In genomic region chrX:20320461-20321159, GRCh38 we compare ENCODE assay signal across 9 cellular contexts. TPM values are rescaled to one million over a fixed set of nuclear protein-coding genes. Genes with fewer than 3 reads are reported as not detected.
DNase-seq lines count a peak whose midpoint lies in the region; ATAC-seq and TF ChIP-seq lines count a peak whose summit lies in the region.
"Had no signal": no experiment of that assay in that cellular context is flagged by ENCODE, and none has a peak within 500 bp of the region (broad histone marks: within the 10 kb centered on the region; RNA-seq: fewer than 3 reads in every experiment).

No MANE protein-coding gene starts in this region.

- H2BK12ac ChIP-seq in neuronal stem cell (ENCODE audit: low read length) = no peak overlapping the region

- H3K36me3 ChIP-seq in osteoblast (ENCODE audit: insufficient read depth, low read length) (no peaks in the 10 kb centered on the region), neuronal stem cell (replicated peaks in 1 of 2; ENCODE audit: control insufficient read depth in 2 of 2, insufficient read depth in 2 of 2, low read length in 2 of 2) (no peaks in the 10 kb centered on the region), colonic mucosa (no peaks in the 10 kb centered on the region)
- H3K36me3 ChIP-seq: neutrophil had no signal

- no peak overlapping the region for H3K23ac ChIP-seq in neuronal stem cell (ENCODE audit: low read depth, low read length, poor library complexity)

- peak overlapping the region; percentile 76 for H2AFZ ChIP-seq in osteoblast (ENCODE audit: low read length)
- no peak overlapping the region for H2AFZ ChIP-seq in neuronal stem cell (ENCODE audit: low read length)

- intact Hi-C loops in colonic mucosa (cut with DNase I) = no loop called here

- H3K79me2 ChIP-seq in osteoblast (ENCODE audit: insufficient read depth, low read length) = no peaks in the 10 kb centered on the region

- no peak overlapping the region for H2BK5ac ChIP-seq in neuronal stem cell (ENCODE audit: low read length)

- H2BK120ac ChIP-seq in neuronal stem cell (ENCODE audit: low read depth, low read length) = no peak overlapping the region

- H4K91ac ChIP-seq in neuronal stem cell (ENCODE audit: low read depth, low read length, poor library complexity) = no peak overlapping the region

- DNase-seq in DMS153 treated with DMSO at 0.1 percent for 48 hours (lab: John Stamatoyannopoulos, UW; ENCODE audit: unreplicated experiment) (peak; percentile 28), GM19240 (ENCODE audit: insufficient read length, low spot score) (peak; percentile 2), SKM-1 treated with dmso at 0.1 percent for 144 hours (lab: John Stamatoyannopoulos, UW; ENCODE audit: unreplicated experiment) (peak; percentile 57), osteoblast (ENCODE audit: insufficient read length, low spot score, missing footprints) (no peak), AG20443 (ENCODE audit: low spot score) (no peak), neuronal stem cell (ENCODE audit: low spot score) (no peak), colonic mucosa (no peak)

- no peak overlapping the region for H3K4ac ChIP-seq in neuronal stem cell (ENCODE audit: low read length)

- no peak overlapping the region for H3K27ac ChIP-seq in osteoblast (ENCODE audit: low read depth, low read length)
- H3K27ac ChIP-seq in neuronal stem cell (replicated peaks; ENCODE audit: low read length) = no peak overlapping the region
- H3K27ac ChIP-seq in colonic mucosa = no peak overlapping the region
- H3K27ac ChIP-seq: neutrophil had no signal

- TF ChIP-seq CTCF in osteoblast (IDR thresholded peaks at IDR 0.05; ENCODE audit: extremely low read depth, low read depth, low read length) (no peak), colonic mucosa (IDR thresholded peaks at IDR 0.05) (no peak)

- no peak overlapping the region for H4K8ac ChIP-seq in neuronal stem cell (ENCODE audit: low read depth, low read length)

- no peaks in the 10 kb centered on the region for H3K79me1 ChIP-seq in neuronal stem cell (ENCODE audit: low read depth, low read length)

- ATAC-seq in HG03108 (IDR thresholded peaks at IDR 0.05; ENCODE audit: unreplicated experiment) = peak; percentile 94

- no peaks in the 10 kb centered on the region for H3K27me3 ChIP-seq in osteoblast (ENCODE audit: insufficient read depth, low read length)
- peaks cover 0 to 15% (median 0%) of the 10 kb centered on the region in 3 experiments for H3K27me3 ChIP-seq in neuronal stem cell (ENCODE audit: control insufficient read depth in 3 of 3, insufficient read depth in 3 of 3, low read depth in 1 of 3, low read length in 3 of 3)
- no peaks in the 10 kb centered on the region for H3K27me3 ChIP-seq in colonic mucosa
- H3K27me3 ChIP-seq: neutrophil had no signal

- H3K4me2 ChIP-seq in osteoblast (ENCODE audit: insufficient read depth, low read length) (peak overlapping the region; percentile 72), neuronal stem cell (ENCODE audit: insufficient read depth, low read length, poor library complexity, severe bottlenecking) (no peak overlapping the region)

- H3K18ac ChIP-seq in neuronal stem cell (ENCODE audit: low read length) = no peak overlapping the region

- no peak overlapping the region for H2AK5ac ChIP-seq in neuronal stem cell (ENCODE audit: low read depth, low read length)

- no peak overlapping the region for H2BK15ac ChIP-seq in neuronal stem cell (ENCODE audit: low read length)

- peak overlapping the region; percentile 66 for H3K4me3 ChIP-seq in osteoblast (ENCODE audit: insufficient read depth, low read length)
- H3K4me3 ChIP-seq in neuronal stem cell (ENCODE audit: low read length in 2 of 2) = no peak overlapping the region
- no peak overlapping the region for H3K4me3 ChIP-seq in colonic mucosa

- H3K4me1 ChIP-seq in osteoblast (ENCODE audit: insufficient read depth, low read length) (no peaks in the 10 kb centered on the region), neuronal stem cell (ENCODE audit: control insufficient read depth in 2 of 2, insufficient read depth in 1 of 2, low read depth in 1 of 2, low read length in 2 of 2) (no peaks in the 10 kb centered on the region), colonic mucosa (no peaks in the 10 kb centered on the region)

- H3K9ac ChIP-seq in neuronal stem cell (ENCODE audit: low read depth, low read length, poor library complexity) = no peak overlapping the region
- H3K9ac ChIP-seq in colonic mucosa (ENCODE audit: low read depth in 2 of 2, low read length in 2 of 2) = no peak overlapping the region

- no peaks in the 10 kb centered on the region for H4K20me1 ChIP-seq in osteoblast (ENCODE audit: insufficient read depth, low read length)

- H3K9me3 ChIP-seq in osteoblast (ENCODE audit: low read depth, low read length) (no peaks in the 10 kb centered on the region), neuronal stem cell (replicated peaks in 1 of 2; ENCODE audit: control insufficient read depth in 2 of 2, insufficient read depth in 1 of 2, low read depth in 1 of 2, low read length in 2 of 2) (no peaks in the 10 kb centered on the region), colonic mucosa (no peaks in the 10 kb centered on the region)
- H3K9me3 ChIP-seq: neutrophil had no signal

- no peak overlapping the region for H3K14ac ChIP-seq in neuronal stem cell (ENCODE audit: low read length)

- WGBS in neuronal stem cell (ENCODE audit: extremely low coverage in 2 of 2, insufficient read length in 2 of 2, insufficient replicate concordance in 1 of 2), 2 donors = no CpG with 5 or more reads among the region's 12 CpGs

RNA-seq across cellular contexts. Expression of gene RPS6KA3, which starts 53.9 kb away (rescaled TPM):
- total RNA-seq in osteoblast (45.4 and 54.6 TPM in 2 replicates), colonic mucosa (100 to 1,000 TPM in 1 of 2 donors, 10 to 100 TPM in 1; 77.0 to 110 TPM)
- 14.0 TPM for polyA plus RNA-seq in neuronal stem cell (2013, experiment 1 of 2)
- 14.5 TPM for polyA plus RNA-seq in neuronal stem cell (2013, experiment 2 of 2)

Comparison
In these comparisons a context has a peak if more than half of its experiments do, and no peak if none do; other contexts are left out.
1. DNase-seq: peak in DMS153 treated with DMSO at 0.1 percent for 48 hours (single experiment), GM19240 (single experiment) and SKM-1 treated with dmso at 0.1 percent for 144 hours (single experiment); none in osteoblast (single experiment), AG20443 (single experiment), neuronal stem cell (single experiment) and colonic mucosa (single experiment).